8 cellular contexts compared by ENCODE assay signal in genomic region chr2:42169869-42170465, GRCh38. TPM values are rescaled to one million over a fixed set of nuclear protein-coding genes. Genes with fewer than 3 reads are reported as not detected.
DNase-seq lines count a peak whose midpoint lies in the region; ATAC-seq and TF ChIP-seq lines count a peak whose summit lies in the region.

No MANE protein-coding gene starts in this region.

- no peak overlapping the region for H3K4me3 Mint-ChIP-seq in activated CD8-positive, alpha-beta T cell treated with anti-CD3 and anti-CD28 coated beads for 36 hours

- peak overlapping the region; percentile 82 for H3K4me3 ChIP-seq in DOHH2 (ENCODE audit: low read length)
- peak overlapping the region; percentile 91 for H3K4me3 ChIP-seq in iPS-15b (ENCODE audit: low read depth, low read length)
- peak overlapping the region; percentile 63 to 84 (median 69) for H3K4me3 ChIP-seq in stomach

- no peaks in the 10 kb centered on the region for H3K9me3 Mint-ChIP-seq in activated CD8-positive, alpha-beta T cell treated with anti-CD3 and anti-CD28 coated beads for 36 hours

- peak overlapping the region; percentile 77 for H3K9ac ChIP-seq in iPS-15b (ENCODE audit: low read depth, low read length)

- H3K36me3 ChIP-seq in DOHH2 (ENCODE audit: control insufficient read depth, low read length) (no peaks in the 10 kb centered on the region), iPS-15b (ENCODE audit: control insufficient read depth, insufficient read depth, low read length) (no peaks in the 10 kb centered on the region), stomach (no peaks in the 10 kb centered on the region)

- POLR2A ChIA-PET in activated CD8-positive, alpha-beta T cell treated with anti-CD3 and anti-CD28 coated beads for 36 hours (lab: Charles Lee) = interaction anchor here (1.0 to 3.8 kb wide), 3 partner anchors 11 to 64 kb away, joined by 4 to 17 read pairs (median 16); no protein-coding TSS in a partner anchor

- H3K4me1 ChIP-seq in DOHH2 (ENCODE audit: control insufficient read depth, low read length) = peaks cover 30% of the 10 kb centered on the region
- peaks cover 17% of the 10 kb centered on the region for H3K4me1 ChIP-seq in iPS-15b (ENCODE audit: control insufficient read depth, insufficient read depth, low read length)
- H3K4me1 ChIP-seq in stomach = peaks cover 19 to 50% (median 36%) of the 10 kb centered on the region in 4 donors

- intact Hi-C loops in activated CD8-positive, alpha-beta T cell treated with anti-CD3 and anti-CD28 coated beads for 36 hours (cut with micrococcal nuclease) = loop anchor here (2.0 to 5.0 kb wide), 2 partner anchors 38 to 71 kb away; no protein-coding TSS in a partner anchor
- intact Hi-C loops in stomach (cut with DNase I; ENCODE audit: low total_unique reads) = no loop called here

- H3K27ac ChIP-seq in DOHH2 (ENCODE audit: low read depth, low read length) = peak overlapping the region; percentile 43
- H3K27ac ChIP-seq in stomach = peak overlapping the region; percentile 81 to 95 (median 90)

- 0 to 2% (median 1%) methylated on average over 11 of the region's 11 CpGs for WGBS in stomach, 5 donors

- no peak for TF ChIP-seq EP300 in stomach (IDR thresholded peaks at IDR 0.05)

- peaks cover 6% of the 10 kb centered on the region; the same call in 1 of the 2 replicates for H3K9me3 ChIP-seq in DOHH2 (ENCODE audit: control insufficient read depth, insufficient read depth, low read length)
- no peaks in the 10 kb centered on the region for H3K9me3 ChIP-seq in iPS-15b (ENCODE audit: control insufficient read depth, insufficient read depth, low read length)
- no peaks in the 10 kb centered on the region for H3K9me3 ChIP-seq in stomach

- DNase-seq in activated CD8-positive, alpha-beta T cell treated with anti-CD3 and anti-CD28 coated beads for 36 hours = peak; percentile 25
- no peak for DNase-seq in stomach
- no peak for DNase-seq in activated CD8-positive, alpha-beta memory T cell treated with anti-CD3 and anti-CD28 coated beads, Interleukin-2, amount 50 U/mL, for 48 hours

- peaks cover 9% of the 10 kb centered on the region for H3K27me3 ChIP-seq in DOHH2 (ENCODE audit: control insufficient read depth, low read length)
- no peaks in the 10 kb centered on the region for H3K27me3 ChIP-seq in iPS-15b (ENCODE audit: control insufficient read depth, insufficient read depth, low read length)
- H3K27me3 ChIP-seq in stomach = no peaks in the 10 kb centered on the region

- H3K27ac Mint-ChIP-seq in activated CD8-positive, alpha-beta T cell treated with anti-CD3 and anti-CD28 coated beads for 36 hours = no peak overlapping the region

- H4K20me1 ChIP-seq in DOHH2 (ENCODE audit: control insufficient read depth, insufficient read depth, low read depth, low read length) = 0 out of 2 replicates have a peak, but pooled peaks cover 3% of the 10 kb centered on the region

- H3K36me3 Mint-ChIP-seq in activated CD8-positive, alpha-beta T cell treated with anti-CD3 and anti-CD28 coated beads for 36 hours (ENCODE audit: low read depth) = peaks cover 2% of the 10 kb centered on the region

- peak; percentile 18 for ATAC-seq in GM19455 (IDR thresholded peaks at IDR 0.05; ENCODE audit: unreplicated experiment)
- ATAC-seq in HG03469 (IDR thresholded peaks at IDR 0.05; ENCODE audit: unreplicated experiment) = peak; percentile 27
- ATAC-seq in activated CD8-positive, alpha-beta T cell treated with anti-CD3 and anti-CD28 coated beads for 36 hours = peak; percentile 5
- no peak for ATAC-seq in HG03521 (IDR thresholded peaks at IDR 0.05; ENCODE audit: unreplicated experiment)

- peaks cover 2% of the 10 kb centered on the region; the same call in 1 of the 2 replicates for H3F3A ChIP-seq in DOHH2 (ENCODE audit: control insufficient read depth, insufficient read depth)

- H3K4me2 ChIP-seq in DOHH2 (ENCODE audit: low read length) = peak overlapping the region; percentile 87

- TF ChIP-seq POLR2A in stomach (IDR thresholded peaks at IDR 0.05) = no peak

- H3K79me2 ChIP-seq in DOHH2 (ENCODE audit: control insufficient read depth, low read length) = peaks cover 47% of the 10 kb centered on the region

- CTCF ChIA-PET in activated CD8-positive, alpha-beta T cell treated with anti-CD3 and anti-CD28 coated beads for 36 hours (lab: Charles Lee) = interaction anchor here (1.0 to 6.5 kb wide), 7 partner anchors 26 to 329 kb away, joined by 3 to 39 read pairs (median 4); no protein-coding TSS in a partner anchor

- H3K9me2 ChIP-seq in DOHH2 (replicated peaks; ENCODE audit: control insufficient read depth, low read length) = no peaks in the 10 kb centered on the region

- H3K27me3 Mint-ChIP-seq in activated CD8-positive, alpha-beta T cell treated with anti-CD3 and anti-CD28 coated beads for 36 hours = no peaks in the 10 kb centered on the region

- peaks cover 22% of the 10 kb centered on the region for H3K4me1 Mint-ChIP-seq in activated CD8-positive, alpha-beta T cell treated with anti-CD3 and anti-CD28 coated beads for 36 hours (ENCODE audit: low read depth)

- no peak for TF ChIP-seq CTCF in DOHH2 (IDR thresholded peaks at IDR 0.05; ENCODE audit: low read depth, low read length, poor library complexity, severe bottlenecking)
- TF ChIP-seq CTCF in activated CD8-positive, alpha-beta T cell treated with anti-CD3 and anti-CD28 coated beads for 36 hours (IDR thresholded peaks at IDR 0.05) = no peak
- no peak for TF ChIP-seq CTCF in stomach (IDR thresholded peaks at IDR 0.05)

RNA-seq across cellular contexts. Expression of gene EML4, which starts 0.8 kb away (rescaled TPM):
- total RNA-seq in activated CD8-positive, alpha-beta T cell treated with anti-CD3 and anti-CD28 coated beads for 36 hours = 10 to 100 TPM; 58.2 to 59.7 TPM
- 100 to 1,000 TPM in 1 of 5 donors, 10 to 100 TPM in 4; 24.6 to 292 (median 65.3) TPM for total RNA-seq in stomach
- polyA plus RNA-seq in stomach = 10 to 100 TPM; 10.2 to 13.3 (median 10.5) TPM
